1 cellular context compared by ENCODE assay signal in the genomic region with DNA sequence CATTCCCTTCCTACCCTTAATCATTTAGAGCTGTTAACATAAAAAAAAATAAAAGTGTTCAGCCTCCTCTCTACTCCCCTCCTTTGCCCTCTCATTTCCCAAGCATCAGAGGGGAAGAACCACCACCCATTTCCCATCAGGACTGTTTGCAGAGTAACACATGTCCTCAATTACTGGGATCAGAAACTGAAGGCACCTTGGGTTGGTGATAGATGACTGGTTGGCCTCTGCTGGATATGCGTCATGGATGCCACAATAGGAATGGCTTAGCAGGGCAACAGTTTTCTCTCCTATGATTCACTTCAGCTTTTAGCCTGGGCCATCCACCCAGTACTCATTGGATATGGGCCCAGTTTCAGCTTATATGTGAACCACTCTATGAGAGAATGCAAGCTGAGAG.
TF ChIP-seq lines count a peak whose summit lies in the region.

No MANE protein-coding gene starts in this region.

TF ChIP-seq in SK-N-SH, 30 proteins besides CTCF, POLR2A, EP300 and RAD21 (continued from another document):
- TF ChIP-seq, protein P1, sequence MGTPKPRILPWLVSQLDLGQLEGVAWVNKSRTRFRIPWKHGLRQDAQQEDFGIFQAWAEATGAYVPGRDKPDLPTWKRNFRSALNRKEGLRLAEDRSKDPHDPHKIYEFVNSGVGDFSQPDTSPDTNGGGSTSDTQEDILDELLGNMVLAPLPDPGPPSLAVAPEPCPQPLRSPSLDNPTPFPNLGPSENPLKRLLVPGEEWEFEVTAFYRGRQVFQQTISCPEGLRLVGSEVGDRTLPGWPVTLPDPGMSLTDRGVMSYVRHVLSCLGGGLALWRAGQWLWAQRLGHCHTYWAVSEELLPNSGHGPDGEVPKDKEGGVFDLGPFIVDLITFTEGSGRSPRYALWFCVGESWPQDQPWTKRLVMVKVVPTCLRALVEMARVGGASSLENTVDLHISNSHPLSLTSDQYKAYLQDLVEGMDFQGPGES (IDR thresholded peaks at IDR 0.05; ENCODE audit: low read depth, low read length): no peak
- TF ChIP-seq MEF2A (IDR thresholded peaks at IDR 0.05; ENCODE audit: borderline replicate concordance, low read depth) (peak; percentile 38; the same call in 1 of the 2 replicates), RXRA (IDR thresholded peaks at IDR 0.05; ENCODE audit: borderline replicate concordance, low read depth) (peak; percentile 58; the same call in 1 of the 2 replicates), YY1 (IDR thresholded peaks at IDR 0.05; ENCODE audit: low read depth) (peak; percentile 62; the same call in 1 of the 2 replicates), FOSL2 (IDR thresholded peaks at IDR 0.05; ENCODE audit: borderline replicate concordance, low read depth) (peak; percentile 93), CHD2 (IDR thresholded peaks at IDR 0.05; ENCODE audit: low read length, partially characterized antibody) (no peak), TEAD4 (IDR thresholded peaks at IDR 0.05; ENCODE audit: borderline replicate concordance, insufficient read depth) (peak; percentile 83), EZH2phosphoT487 (IDR thresholded peaks at IDR 0.05; ENCODE audit: borderline replicate concordance, low read depth) (no peak), JUND (IDR thresholded peaks at IDR 0.05) (peak; percentile 89), TCF12 (IDR thresholded peaks at IDR 0.05) (peak; percentile 98), FOXJ3 (CRISPR knock-in tag; IDR thresholded peaks at IDR 0.05) (no peak), SMC3 (IDR thresholded peaks at IDR 0.05; ENCODE audit: low read depth, low read length) (no peak), SIN3A (IDR thresholded peaks at IDR 0.05; ENCODE audit: borderline replicate concordance, low read depth, low read length) (peak; percentile 41; the same call in 1 of the 2 replicates), ELF1 (IDR thresholded peaks at IDR 0.05) (0 out of 2 replicates have a peak, but pooled peaks have one; percentile 28), TAF1 (IDR thresholded peaks at IDR 0.05; ENCODE audit: borderline replicate concordance, low read depth, low read length) (0 out of 2 replicates have a peak, but pooled peaks have one; percentile 29), FOXM1 (IDR thresholded peaks at IDR 0.05; ENCODE audit: low read depth) (peak; percentile 64; the same call in 1 of the 2 replicates), GABPA (IDR thresholded peaks at IDR 0.05; ENCODE audit: low read depth) (no peak)
- TF ChIP-seq, protein P2, sequence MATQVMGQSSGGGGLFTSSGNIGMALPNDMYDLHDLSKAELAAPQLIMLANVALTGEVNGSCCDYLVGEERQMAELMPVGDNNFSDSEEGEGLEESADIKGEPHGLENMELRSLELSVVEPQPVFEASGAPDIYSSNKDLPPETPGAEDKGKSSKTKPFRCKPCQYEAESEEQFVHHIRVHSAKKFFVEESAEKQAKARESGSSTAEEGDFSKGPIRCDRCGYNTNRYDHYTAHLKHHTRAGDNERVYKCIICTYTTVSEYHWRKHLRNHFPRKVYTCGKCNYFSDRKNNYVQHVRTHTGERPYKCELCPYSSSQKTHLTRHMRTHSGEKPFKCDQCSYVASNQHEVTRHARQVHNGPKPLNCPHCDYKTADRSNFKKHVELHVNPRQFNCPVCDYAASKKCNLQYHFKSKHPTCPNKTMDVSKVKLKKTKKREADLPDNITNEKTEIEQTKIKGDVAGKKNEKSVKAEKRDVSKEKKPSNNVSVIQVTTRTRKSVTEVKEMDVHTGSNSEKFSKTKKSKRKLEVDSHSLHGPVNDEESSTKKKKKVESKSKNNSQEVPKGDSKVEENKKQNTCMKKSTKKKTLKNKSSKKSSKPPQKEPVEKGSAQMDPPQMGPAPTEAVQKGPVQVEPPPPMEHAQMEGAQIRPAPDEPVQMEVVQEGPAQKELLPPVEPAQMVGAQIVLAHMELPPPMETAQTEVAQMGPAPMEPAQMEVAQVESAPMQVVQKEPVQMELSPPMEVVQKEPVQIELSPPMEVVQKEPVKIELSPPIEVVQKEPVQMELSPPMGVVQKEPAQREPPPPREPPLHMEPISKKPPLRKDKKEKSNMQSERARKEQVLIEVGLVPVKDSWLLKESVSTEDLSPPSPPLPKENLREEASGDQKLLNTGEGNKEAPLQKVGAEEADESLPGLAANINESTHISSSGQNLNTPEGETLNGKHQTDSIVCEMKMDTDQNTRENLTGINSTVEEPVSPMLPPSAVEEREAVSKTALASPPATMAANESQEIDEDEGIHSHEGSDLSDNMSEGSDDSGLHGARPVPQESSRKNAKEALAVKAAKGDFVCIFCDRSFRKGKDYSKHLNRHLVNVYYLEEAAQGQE (IDR thresholded peaks at IDR 0.05; ENCODE audit: low read depth, low read length): peak; percentile 56; the same call in 1 of the 2 replicates
- TF ChIP-seq, protein P3, sequence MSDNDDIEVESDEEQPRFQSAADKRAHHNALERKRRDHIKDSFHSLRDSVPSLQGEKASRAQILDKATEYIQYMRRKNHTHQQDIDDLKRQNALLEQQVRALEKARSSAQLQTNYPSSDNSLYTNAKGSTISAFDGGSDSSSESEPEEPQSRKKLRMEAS (IDR thresholded peaks at IDR 0.05; ENCODE audit: low read depth): peak; percentile 75
- TF ChIP-seq, protein P4, sequence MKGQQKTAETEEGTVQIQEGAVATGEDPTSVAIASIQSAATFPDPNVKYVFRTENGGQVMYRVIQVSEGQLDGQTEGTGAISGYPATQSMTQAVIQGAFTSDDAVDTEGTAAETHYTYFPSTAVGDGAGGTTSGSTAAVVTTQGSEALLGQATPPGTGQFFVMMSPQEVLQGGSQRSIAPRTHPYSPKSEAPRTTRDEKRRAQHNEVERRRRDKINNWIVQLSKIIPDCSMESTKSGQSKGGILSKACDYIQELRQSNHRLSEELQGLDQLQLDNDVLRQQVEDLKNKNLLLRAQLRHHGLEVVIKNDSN (IDR thresholded peaks at IDR 0.05; ENCODE audit: borderline replicate concordance, low read depth): no peak
- TF ChIP-seq, protein P5, sequence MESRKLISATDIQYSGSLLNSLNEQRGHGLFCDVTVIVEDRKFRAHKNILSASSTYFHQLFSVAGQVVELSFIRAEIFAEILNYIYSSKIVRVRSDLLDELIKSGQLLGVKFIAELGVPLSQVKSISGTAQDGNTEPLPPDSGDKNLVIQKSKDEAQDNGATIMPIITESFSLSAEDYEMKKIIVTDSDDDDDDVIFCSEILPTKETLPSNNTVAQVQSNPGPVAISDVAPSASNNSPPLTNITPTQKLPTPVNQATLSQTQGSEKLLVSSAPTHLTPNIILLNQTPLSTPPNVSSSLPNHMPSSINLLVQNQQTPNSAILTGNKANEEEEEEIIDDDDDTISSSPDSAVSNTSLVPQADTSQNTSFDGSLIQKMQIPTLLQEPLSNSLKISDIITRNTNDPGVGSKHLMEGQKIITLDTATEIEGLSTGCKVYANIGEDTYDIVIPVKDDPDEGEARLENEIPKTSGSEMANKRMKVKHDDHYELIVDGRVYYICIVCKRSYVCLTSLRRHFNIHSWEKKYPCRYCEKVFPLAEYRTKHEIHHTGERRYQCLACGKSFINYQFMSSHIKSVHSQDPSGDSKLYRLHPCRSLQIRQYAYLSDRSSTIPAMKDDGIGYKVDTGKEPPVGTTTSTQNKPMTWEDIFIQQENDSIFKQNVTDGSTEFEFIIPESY (IDR thresholded peaks at IDR 0.05; ENCODE audit: borderline replicate concordance, low read depth): peak; percentile 74; the same call in 1 of the 2 replicates
- TF ChIP-seq, protein P6, sequence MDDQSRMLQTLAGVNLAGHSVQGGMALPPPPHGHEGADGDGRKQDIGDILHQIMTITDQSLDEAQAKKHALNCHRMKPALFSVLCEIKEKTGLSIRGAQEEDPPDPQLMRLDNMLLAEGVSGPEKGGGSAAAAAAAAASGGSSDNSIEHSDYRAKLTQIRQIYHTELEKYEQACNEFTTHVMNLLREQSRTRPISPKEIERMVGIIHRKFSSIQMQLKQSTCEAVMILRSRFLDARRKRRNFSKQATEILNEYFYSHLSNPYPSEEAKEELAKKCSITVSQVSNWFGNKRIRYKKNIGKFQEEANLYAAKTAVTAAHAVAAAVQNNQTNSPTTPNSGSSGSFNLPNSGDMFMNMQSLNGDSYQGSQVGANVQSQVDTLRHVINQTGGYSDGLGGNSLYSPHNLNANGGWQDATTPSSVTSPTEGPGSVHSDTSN (IDR thresholded peaks at IDR 0.05): peak; percentile 97
TF ChIP-seq in SK-N-SH: peak in this region for 17.
